In the genomic region with DNA sequence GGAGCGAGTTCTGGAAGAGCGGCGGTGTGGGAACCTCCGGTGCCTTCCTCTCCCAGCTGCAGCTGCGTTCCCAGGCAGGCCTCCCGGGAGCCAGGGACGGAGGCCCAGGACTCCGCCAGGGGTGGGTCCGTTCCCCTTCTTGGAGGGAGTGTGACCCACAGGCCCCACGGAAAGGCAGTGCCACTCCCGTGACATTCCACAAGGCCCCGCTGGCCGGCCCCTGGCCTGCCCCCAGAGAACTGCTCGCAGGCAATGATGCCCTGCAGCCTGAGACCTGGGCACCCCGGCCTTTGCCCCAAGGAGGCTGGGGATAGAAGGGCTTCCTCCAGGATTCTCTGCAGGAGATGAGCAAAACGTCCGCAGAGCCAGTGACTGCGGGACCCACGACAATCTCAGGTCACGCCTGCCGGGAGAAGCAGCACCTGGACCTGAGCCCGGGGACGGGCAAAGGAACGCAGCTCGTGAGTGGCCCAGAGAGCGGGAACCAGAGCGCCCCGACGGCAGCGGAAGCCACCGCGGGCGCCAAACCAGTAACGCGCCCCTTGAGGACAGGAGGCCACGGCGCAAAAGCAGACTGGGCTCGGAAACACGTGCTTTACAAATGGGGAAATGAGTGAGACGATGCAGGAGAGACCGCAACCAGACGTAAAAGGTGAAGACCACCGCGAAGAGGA, we compare ENCODE assay signal across 10 cellular contexts. TPM values are rescaled to one million over a fixed set of nuclear protein-coding genes. Genes with fewer than 3 reads are reported as not detected.
DNase-seq lines count a peak whose midpoint lies in the region; ATAC-seq and TF ChIP-seq lines count a peak whose summit lies in the region.
"Had no signal": no experiment of that assay in that cellular context is flagged by ENCODE, and none has a peak within 500 bp of the region (broad histone marks: within the 10 kb centered on the region; RNA-seq: fewer than 3 reads in every experiment).

No MANE protein-coding gene starts in this region.

- TF ChIP-seq CTCF in left lung (IDR thresholded peaks at IDR 0.05) = no peak

- H3K27ac ChIP-seq in left lung = no peak overlapping the region
- H3K27ac ChIP-seq: SJSA1 had no signal

- DNase-seq in NCI-H1092 (lab: John Stamatoyannopoulos, UW) = peak; percentile 20
- peak; percentile 22 for DNase-seq in activated gamma-delta T cell treated with anti-CD3 and anti-CD28 coated beads, Interleukin-2, amount 50 U/mL, for 16 hours (ENCODE audit: low read depth)
- no peak for DNase-seq in left lung
- peak; percentile 50 for DNase-seq in stimulated activated CD8-positive, alpha-beta memory T cell treated with anti-CD3 and anti-CD28 coated beads, Interleukin-4, amount 100 ng/mL, for 48 hours
- DNase-seq in foreskin melanocyte = no peak
- no peak for DNase-seq in DMS153 (lab: John Stamatoyannopoulos, UW)
- no peak for DNase-seq in dedifferentiated amniotic fluid mesenchymal stem cell (ENCODE audit: extremely low spot score)

- no peaks in the 10 kb centered on the region for H3K4me1 ChIP-seq in left lung
- H3K4me1 ChIP-seq: SJSA1 had no signal

- peaks cover 0 to 55% of the 10 kb centered on the region in 2 donors for H3K27me3 ChIP-seq in left lung

- H3K4me3 ChIP-seq in left lung = peak overlapping the region; percentile 2 to 27
- H3K4me3 ChIP-seq: SJSA1 had no signal

- intact Hi-C loops in left lung (cut with DNase I) = no loop called here

- peak; percentile 89 for ATAC-seq in left lung
- ATAC-seq in GM19463 (IDR thresholded peaks at IDR 0.05; ENCODE audit: unreplicated experiment) = no peak

- H3K36me3 ChIP-seq in left lung = no peaks in the 10 kb centered on the region
- H3K36me3 ChIP-seq: SJSA1 had no signal

- no peaks in the 10 kb centered on the region for H3K9me3 ChIP-seq in left lung
- H3K9me3 ChIP-seq: SJSA1 had no signal

RNA-seq across cellular contexts. Expression of gene OBP2B, which starts 9.3 kb away (rescaled TPM):
- not detected for total RNA-seq in left lung
- total RNA-seq: SJSA1, subcutaneous adipose tissue had no signal

RNA-seq across cellular contexts. Expression of gene GBGT1, which starts 36.1 kb away (rescaled TPM):
- total RNA-seq in left lung = 10 to 100 TPM; 22.2 to 45.1 TPM
- total RNA-seq: SJSA1 had no signal

Comparison
In these comparisons a context has a peak if more than half of its experiments do, and no peak if none do; other contexts are left out.
1. DNase-seq: peak in NCI-H1092 (single experiment), activated gamma-delta T cell treated with anti-CD3 and anti-CD28 coated beads, Interleukin-2, amount 50 U/mL, for 16 hours (single experiment) and stimulated activated CD8-positive, alpha-beta memory T cell treated with anti-CD3 and anti-CD28 coated beads, Interleukin-4, amount 100 ng/mL, for 48 hours (single experiment); none in left lung (0 of 2), foreskin melanocyte (single experiment), DMS153 (single experiment) and dedifferentiated amniotic fluid mesenchymal stem cell (single experiment).